In the genomic region with DNA sequence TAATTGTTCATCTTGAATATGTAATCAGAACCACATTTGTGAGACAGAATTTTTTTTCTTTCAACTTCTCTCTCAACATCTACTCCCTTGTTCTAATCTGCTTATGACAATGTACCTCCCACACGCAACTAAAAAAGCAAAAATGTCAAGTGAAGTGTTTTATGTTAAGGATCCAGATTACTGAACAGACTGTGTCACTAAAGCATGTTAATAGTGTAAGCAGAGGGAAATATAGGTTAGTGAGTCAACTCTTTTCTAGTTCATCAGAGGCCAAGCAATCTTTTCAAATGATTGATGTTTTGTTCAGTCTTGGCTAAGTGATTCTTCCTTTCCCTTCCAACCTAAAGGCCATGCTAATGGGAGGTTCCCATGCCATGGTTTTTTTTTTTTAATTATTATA, we compare ENCODE assay signal across 1 cellular context.
TF ChIP-seq lines count a peak whose summit lies in the region.

No MANE protein-coding gene starts in this region.

TF ChIP-seq in SK-N-SH, 30 proteins besides CTCF, POLR2A, EP300 and RAD21 (continued from another document):
- TF ChIP-seq, protein P1, sequence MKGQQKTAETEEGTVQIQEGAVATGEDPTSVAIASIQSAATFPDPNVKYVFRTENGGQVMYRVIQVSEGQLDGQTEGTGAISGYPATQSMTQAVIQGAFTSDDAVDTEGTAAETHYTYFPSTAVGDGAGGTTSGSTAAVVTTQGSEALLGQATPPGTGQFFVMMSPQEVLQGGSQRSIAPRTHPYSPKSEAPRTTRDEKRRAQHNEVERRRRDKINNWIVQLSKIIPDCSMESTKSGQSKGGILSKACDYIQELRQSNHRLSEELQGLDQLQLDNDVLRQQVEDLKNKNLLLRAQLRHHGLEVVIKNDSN (IDR thresholded peaks at IDR 0.05; ENCODE audit: borderline replicate concordance, low read depth), result no peak
- TF ChIP-seq JUND (IDR thresholded peaks at IDR 0.05), result no peak
- TF ChIP-seq RCOR1 (IDR thresholded peaks at IDR 0.05; ENCODE audit: low read length), result no peak
- no peak for TF ChIP-seq RFX5 (IDR thresholded peaks at IDR 0.05; ENCODE audit: low read length)
- TF ChIP-seq FOXJ3 (CRISPR knock-in tag; IDR thresholded peaks at IDR 0.05), result no peak
- TF ChIP-seq, protein P2, sequence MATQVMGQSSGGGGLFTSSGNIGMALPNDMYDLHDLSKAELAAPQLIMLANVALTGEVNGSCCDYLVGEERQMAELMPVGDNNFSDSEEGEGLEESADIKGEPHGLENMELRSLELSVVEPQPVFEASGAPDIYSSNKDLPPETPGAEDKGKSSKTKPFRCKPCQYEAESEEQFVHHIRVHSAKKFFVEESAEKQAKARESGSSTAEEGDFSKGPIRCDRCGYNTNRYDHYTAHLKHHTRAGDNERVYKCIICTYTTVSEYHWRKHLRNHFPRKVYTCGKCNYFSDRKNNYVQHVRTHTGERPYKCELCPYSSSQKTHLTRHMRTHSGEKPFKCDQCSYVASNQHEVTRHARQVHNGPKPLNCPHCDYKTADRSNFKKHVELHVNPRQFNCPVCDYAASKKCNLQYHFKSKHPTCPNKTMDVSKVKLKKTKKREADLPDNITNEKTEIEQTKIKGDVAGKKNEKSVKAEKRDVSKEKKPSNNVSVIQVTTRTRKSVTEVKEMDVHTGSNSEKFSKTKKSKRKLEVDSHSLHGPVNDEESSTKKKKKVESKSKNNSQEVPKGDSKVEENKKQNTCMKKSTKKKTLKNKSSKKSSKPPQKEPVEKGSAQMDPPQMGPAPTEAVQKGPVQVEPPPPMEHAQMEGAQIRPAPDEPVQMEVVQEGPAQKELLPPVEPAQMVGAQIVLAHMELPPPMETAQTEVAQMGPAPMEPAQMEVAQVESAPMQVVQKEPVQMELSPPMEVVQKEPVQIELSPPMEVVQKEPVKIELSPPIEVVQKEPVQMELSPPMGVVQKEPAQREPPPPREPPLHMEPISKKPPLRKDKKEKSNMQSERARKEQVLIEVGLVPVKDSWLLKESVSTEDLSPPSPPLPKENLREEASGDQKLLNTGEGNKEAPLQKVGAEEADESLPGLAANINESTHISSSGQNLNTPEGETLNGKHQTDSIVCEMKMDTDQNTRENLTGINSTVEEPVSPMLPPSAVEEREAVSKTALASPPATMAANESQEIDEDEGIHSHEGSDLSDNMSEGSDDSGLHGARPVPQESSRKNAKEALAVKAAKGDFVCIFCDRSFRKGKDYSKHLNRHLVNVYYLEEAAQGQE (IDR thresholded peaks at IDR 0.05; ENCODE audit: low read depth, low read length), result no peak
- TF ChIP-seq SMC3 (IDR thresholded peaks at IDR 0.05; ENCODE audit: low read depth, low read length), result no peak
- TF ChIP-seq YY1 (IDR thresholded peaks at IDR 0.05; ENCODE audit: low read depth), result no peak
TF ChIP-seq in SK-N-SH: peak in this region for 0.
